Comparison of ENCODE assay signal across 8 cellular contexts in the genomic region with DNA sequence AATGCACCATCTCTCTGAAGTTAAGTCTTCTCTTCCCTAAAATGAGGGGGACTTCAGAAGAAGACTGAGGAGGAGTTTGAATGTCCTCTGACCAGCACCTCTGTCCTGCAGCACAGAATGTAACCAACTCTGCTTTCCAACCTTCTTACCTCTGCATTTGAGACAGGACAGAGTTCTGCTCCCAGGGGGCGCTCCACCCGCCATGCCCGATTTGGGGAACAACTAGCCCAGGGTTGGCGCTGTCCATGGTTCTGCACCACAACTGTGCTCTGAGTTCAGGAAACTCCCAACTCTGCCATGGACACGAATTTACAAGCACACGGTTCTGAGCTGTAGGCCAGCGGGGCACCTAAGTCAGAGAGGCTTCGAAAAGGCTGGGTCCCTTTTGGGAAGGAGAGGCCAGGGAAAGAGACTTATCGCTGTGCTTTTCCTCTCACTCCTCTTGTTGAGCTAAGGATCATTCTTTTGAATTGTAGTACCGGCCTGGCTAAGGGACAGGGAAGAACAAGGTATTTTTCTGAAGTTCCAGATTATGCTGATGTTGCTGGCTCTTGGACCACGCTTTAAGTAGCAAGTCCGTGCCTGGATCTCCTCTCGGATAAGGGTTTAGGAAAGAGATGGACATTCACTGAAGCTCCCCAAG. TPM values are rescaled to one million over a fixed set of nuclear protein-coding genes. Genes with fewer than 3 reads are reported as not detected.
DNase-seq lines count a peak whose midpoint lies in the region; ATAC-seq, FAIRE-seq and TF ChIP-seq lines count a peak whose summit lies in the region.

No MANE protein-coding gene starts in this region.

- no peak overlapping the region for H3K9ac ChIP-seq in OCI-LY1 (ENCODE audit: low read length)

- H3K36me3 ChIP-seq in OCI-LY1 (ENCODE audit: insufficient read depth, low read length), result no peaks in the 10 kb centered on the region; the same call in 1 of the 2 replicates

- H3F3A ChIP-seq in OCI-LY1 (ENCODE audit: insufficient read depth, low read length), result peaks cover 5% of the 10 kb centered on the region

- H3K27ac Mint-ChIP-seq in activated T-cell treated with anti-CD3 and anti-CD28 coated beads, Interleukin-2, amount 50 U/mL, for 24 hours, result no peak overlapping the region
- no peak overlapping the region for H3K27ac Mint-ChIP-seq in osteocyte (ENCODE audit: unreplicated experiment)

- H3K9me2 ChIP-seq in OCI-LY1 (ENCODE audit: low read depth, low read length), result no peaks in the 10 kb centered on the region

- H3K4me1 ChIP-seq in OCI-LY1 (ENCODE audit: insufficient read depth, low read length, severe bottlenecking), result peaks cover 27% of the 10 kb centered on the region

- H3K4me1 Mint-ChIP-seq in activated T-cell treated with anti-CD3 and anti-CD28 coated beads, Interleukin-2, amount 50 U/mL, for 24 hours (ENCODE audit: low read depth), result peaks cover 26% of the 10 kb centered on the region
- no peaks in the 10 kb centered on the region for H3K4me1 Mint-ChIP-seq in osteocyte (ENCODE audit: unreplicated experiment)

- no peak overlapping the region for H2AFZ ChIP-seq in OCI-LY1 (ENCODE audit: low read length)

- peak overlapping the region; percentile 23; the same call in 1 of the 2 replicates for H3K4me2 ChIP-seq in OCI-LY1 (ENCODE audit: low read length)

- TF ChIP-seq POLR2A in GM12891 (IDR thresholded peaks at IDR 0.05; ENCODE audit: low read depth, low read length), result no peak

- peaks cover 18% of the 10 kb centered on the region for H3K9me3 Mint-ChIP-seq in activated T-cell treated with anti-CD3 and anti-CD28 coated beads, Interleukin-2, amount 50 U/mL, for 24 hours
- peaks cover 16% of the 10 kb centered on the region for H3K9me3 Mint-ChIP-seq in osteocyte (ENCODE audit: unreplicated experiment)

- no peaks in the 10 kb centered on the region for H4K20me1 ChIP-seq in OCI-LY1 (ENCODE audit: insufficient read depth, low read length)

- no peak overlapping the region for H3K4me3 Mint-ChIP-seq in activated T-cell treated with anti-CD3 and anti-CD28 coated beads, Interleukin-2, amount 50 U/mL, for 24 hours
- H3K4me3 Mint-ChIP-seq in osteocyte (ENCODE audit: unreplicated experiment), result no peak overlapping the region

- H3K27me3 ChIP-seq in OCI-LY1 (ENCODE audit: insufficient read depth, low read length), result no peaks in the 10 kb centered on the region

- DNase-seq in GM12891 (ENCODE audit: insufficient read length, low spot score) (no peak), foreskin melanocyte (peak; percentile 36), osteocyte (ENCODE audit: extremely low spot score, unreplicated experiment) (peak; percentile 85), NCI-H1436 treated with DMSO at 0.1 percent for 48 hours (lab: John Stamatoyannopoulos, UW) (no peak)
- peak; percentile 71 for DNase-seq in activated T-cell treated with anti-CD3 and anti-CD28 coated beads, Interleukin-2, amount 50 U/mL, for 24 hours

- TF ChIP-seq CTCF in OCI-LY1 (IDR thresholded peaks at IDR 0.05; ENCODE audit: low read length), result peak; percentile 91
- TF ChIP-seq CTCF in osteocyte (IDR thresholded peaks at IDR 0.05), result peak; percentile 59

- H3K36me3 Mint-ChIP-seq in activated T-cell treated with anti-CD3 and anti-CD28 coated beads, Interleukin-2, amount 50 U/mL, for 24 hours (ENCODE audit: low read depth), result no peaks in the 10 kb centered on the region
- H3K36me3 Mint-ChIP-seq in osteocyte (ENCODE audit: unreplicated experiment), result no peaks in the 10 kb centered on the region

- H3K27ac ChIP-seq in OCI-LY1 (ENCODE audit: low read depth, low read length, poor library complexity, severe bottlenecking), result peak overlapping the region; percentile 84

- no peaks in the 10 kb centered on the region for H3K79me2 ChIP-seq in OCI-LY1 (ENCODE audit: insufficient read depth, low read length)

- ATAC-seq in GM19324 (IDR thresholded peaks at IDR 0.05; ENCODE audit: low FRiP score, unreplicated experiment), result no peak
- ATAC-seq in activated CD4-positive, CD25-positive, alpha-beta regulatory T cell treated with anti-CD3 and anti-CD28 coated beads, Interleukin-2, amount 50 U/mL, for 24 hours, result no peak

- no peak overlapping the region for H3K4me3 ChIP-seq in OCI-LY1 (ENCODE audit: low read depth, low read length, poor library complexity, severe bottlenecking)

- H3K9me3 ChIP-seq in OCI-LY1 (ENCODE audit: low read length), result 0 out of 2 replicates have a peak, but pooled peaks cover 4% of the 10 kb centered on the region

- FAIRE-seq in GM12891 (lab: Jason Lieb, UNC), result peak; percentile 69

- H3K27me3 Mint-ChIP-seq in activated T-cell treated with anti-CD3 and anti-CD28 coated beads, Interleukin-2, amount 50 U/mL, for 24 hours, result peaks cover 30% of the 10 kb centered on the region
- no peaks in the 10 kb centered on the region for H3K27me3 Mint-ChIP-seq in osteocyte (ENCODE audit: unreplicated experiment)

TF ChIP-seq in GM12891, 5 proteins besides CTCF, POLR2A, EP300 and RAD21:
- TF ChIP-seq POLR2AphosphoS5 (IDR thresholded peaks at IDR 0.05; ENCODE audit: low read depth, low read length), result no peak
- TF ChIP-seq POU2F2 (IDR thresholded peaks at IDR 0.05; ENCODE audit: low read depth, low read length), result no peak
- TF ChIP-seq TAF1 (IDR thresholded peaks at IDR 0.05; ENCODE audit: low read depth, low read length), result no peak
- 0 out of 2 replicates have a peak, but pooled peaks have one; percentile 1 for TF ChIP-seq SPI1 (IDR thresholded peaks at IDR 0.05; ENCODE audit: low read depth, low read length)
- no peak for TF ChIP-seq PAX5 (IDR thresholded peaks at IDR 0.05; ENCODE audit: insufficient read depth, low read length, severe bottlenecking)

RNA-seq across cellular contexts. Expression of a gene that starts 22.2 kb away (rescaled TPM):
- not detected for polyA plus RNA-seq in GM12891 (2012; ENCODE audit: low read depth, missing spikeins)
- total RNA-seq in osteocyte, result not detected in 2 replicates

RNA-seq across cellular contexts. Expression of a gene that starts 37.0 kb away (rescaled TPM):
- 7.1 TPM for polyA plus RNA-seq in GM12891 (2012; ENCODE audit: low read depth, missing spikeins)
- total RNA-seq in osteocyte, result 13.5 and 16.9 TPM in 2 replicates

RNA-seq across cellular contexts. Expression of a gene that starts 38.6 kb away (rescaled TPM):
- polyA plus RNA-seq in GM12891 (2012; ENCODE audit: low read depth, missing spikeins), result not detected
- total RNA-seq in osteocyte, result not detected in 2 replicates

Comparison
In these comparisons a context has a peak if more than half of its experiments do, and no peak if none do; other contexts are left out.
1. DNase-seq: peak in activated T-cell treated with anti-CD3 and anti-CD28 coated beads, Interleukin-2, amount 50 U/mL, for 24 hours (single experiment), foreskin melanocyte (single experiment) and osteocyte (single experiment); none in GM12891 (single experiment) and NCI-H1436 treated with DMSO at 0.1 percent for 48 hours (single experiment).